18 cellular contexts compared by ENCODE assay signal in genomic region chr1:37734629-37735591, GRCh38. TPM values are rescaled to one million over a fixed set of nuclear protein-coding genes. Genes with fewer than 3 reads are reported as not detected.
DNase-seq lines count a peak whose midpoint lies in the region; ATAC-seq and TF ChIP-seq lines count a peak whose summit lies in the region.
"Had no signal": no experiment of that assay in that cellular context is flagged by ENCODE, and none has a peak within 500 bp of the region (broad histone marks: within the 10 kb centered on the region; RNA-seq: fewer than 3 reads in every experiment).

No MANE protein-coding gene starts in this region.

- H3K9me2 ChIP-seq in GM23338 (ENCODE audit: insufficient read depth): no peaks in the 10 kb centered on the region

- H4K20me1 ChIP-seq in GM23338 (replicated peaks; ENCODE audit: insufficient read depth): 0 out of 2 replicates have a peak, but pooled peaks cover 2% of the 10 kb centered on the region

- no peak overlapping the region for H3K27ac Mint-ChIP-seq in GM23338
- H3K27ac Mint-ChIP-seq: B cell had no signal

- DNase-seq in BE2C (peak; percentile 25), GM23338 (ENCODE audit: low spot score) (peak; percentile 86), mesenteric fat pad (ENCODE audit: low spot score) (peak; percentile 84), activated gamma-delta T cell (lab: John Stamatoyannopoulos, UW) (no peak), NCI-H2107 treated with DMSO at 0.1 percent for 48 hours (lab: John Stamatoyannopoulos, UW; ENCODE audit: unreplicated experiment) (no peak)
- DNase-seq: activated naive CD4-positive, alpha-beta T cell treated with Interleukin-2 at 50 U/mL for 16 hours; DMS53; hypothalamus; midbrain; NCI-H1436; NCI-H524 treated with DMSO at 0.1 percent for 48 hours; RPMI8226 had no signal

- peak overlapping the region; percentile 80 for H3K4me3 Mint-ChIP-seq in GM23338
- H3K4me3 Mint-ChIP-seq: B cell had no signal

- no peaks in the 10 kb centered on the region for H3K4me1 ChIP-seq in BE2C
- H3K4me1 ChIP-seq in GM23338 (ENCODE audit: insufficient read depth): 0 out of 2 replicates have a peak, but pooled peaks cover 4% of the 10 kb centered on the region
- H3K4me1 ChIP-seq in ectodermal cell (ENCODE audit: control insufficient read depth, insufficient read depth, low read length): no peaks in the 10 kb centered on the region

- H3K27ac ChIP-seq in GM23338 (ENCODE audit: low read depth) (no peak overlapping the region), ectodermal cell (ENCODE audit: insufficient read depth, low read depth, low read length, poor library complexity, severe bottlenecking) (no peak overlapping the region)
- H3K27ac ChIP-seq: KMS-11 had no signal

- no peaks in the 10 kb centered on the region; the same call in 2 of the 3 replicates for H3K9me3 Mint-ChIP-seq in GM23338

- peak overlapping the region; percentile 99 for H2AFZ ChIP-seq in GM23338

- no peaks in the 10 kb centered on the region for H3K36me3 Mint-ChIP-seq in GM23338 (ENCODE audit: low read depth)

- H3K27me3 ChIP-seq in BE2C: no peaks in the 10 kb centered on the region
- peaks cover 14% of the 10 kb centered on the region for H3K27me3 ChIP-seq in GM23338 (ENCODE audit: insufficient read depth)
- H3K27me3 ChIP-seq in ectodermal cell (ENCODE audit: control insufficient read depth, insufficient read depth, low read length, poor library complexity, severe bottlenecking): peaks cover 41% of the 10 kb centered on the region

- H3K36me3 ChIP-seq in BE2C (no peaks in the 10 kb centered on the region), GM23338 (ENCODE audit: insufficient read depth) (no peaks in the 10 kb centered on the region), ectodermal cell (ENCODE audit: control insufficient read depth, insufficient read depth, low read length) (no peaks in the 10 kb centered on the region)

- no peaks in the 10 kb centered on the region for H3K9me3 ChIP-seq in BE2C
- no peaks in the 10 kb centered on the region for H3K9me3 ChIP-seq in ectodermal cell (ENCODE audit: control insufficient read depth, low read length)

- H3K4me2 ChIP-seq in GM23338: peak overlapping the region; percentile 87
- H3K4me2 ChIP-seq: KMS-11 had no signal

- 12 to 13% methylated on average over 32 of the region's 32 CpGs for WGBS in ectodermal cell, 2 experiments

- no peaks in the 10 kb centered on the region for H3K79me2 ChIP-seq in GM23338 (replicated peaks; ENCODE audit: insufficient read depth)

- ATAC-seq in GM23338 (peak; percentile 98), HG02763 (IDR thresholded peaks at IDR 0.05; ENCODE audit: unreplicated experiment) (no peak), GM19324 (IDR thresholded peaks at IDR 0.05; ENCODE audit: low FRiP score, unreplicated experiment) (no peak)

- peaks cover 3% of the 10 kb centered on the region; the same call in 2 of the 3 replicates for H3K4me1 Mint-ChIP-seq in GM23338
- H3K4me1 Mint-ChIP-seq: B cell had no signal

- H3F3A ChIP-seq in GM23338 (replicated peaks; ENCODE audit: low read depth): no peaks in the 10 kb centered on the region

- no peak for TF ChIP-seq CTCF in BE2C (IDR thresholded peaks at IDR 0.05; ENCODE audit: low read depth, low read length)
- TF ChIP-seq CTCF in GM23338 (conservative IDR thresholded peaks at IDR 0.05; ENCODE audit: low read depth in 2 of 2): no peak

- H3K27me3 Mint-ChIP-seq in GM23338 (ENCODE audit: insufficient read depth, low read depth, poor library complexity): peaks cover 10% of the 10 kb centered on the region

- no peak overlapping the region for H3K4me3 ChIP-seq in BE2C (ENCODE audit: low read depth, low read length)
- peak overlapping the region; percentile 94 for H3K4me3 ChIP-seq in GM23338
- peak overlapping the region; percentile 37 for H3K4me3 ChIP-seq in ectodermal cell (ENCODE audit: insufficient read depth, low read depth, low read length)

TF ChIP-seq in GM23338, 12 proteins besides CTCF, POLR2A, EP300 and RAD21 (continues in another document):
- no peak for TF ChIP-seq STAT1 (IDR thresholded peaks at IDR 0.05; ENCODE audit: unreplicated experiment)
- TF ChIP-seq REST (IDR thresholded peaks at IDR 0.05; ENCODE audit: unreplicated experiment): no peak

RNA-seq across cellular contexts. Expression of gene EPHA10, which starts 30.0 kb away (rescaled TPM):
- polyA plus RNA-seq in BE2C (2012; ENCODE audit: insufficient read depth, insufficient read length, low read depth): not detected
- 1.5 and 2.4 TPM in 2 replicates for total RNA-seq in GM23338 (2014; rRNA removed; shearing (Covaris generic))
- 0.21 and 0.76 TPM in 2 replicates for polyA plus RNA-seq in GM23338 (2016; fragmentation: Nextera tagmentation; extraction: Ambion mirVana)
- not detected for polyA plus RNA-seq in ectodermal cell (2013, experiment 1 of 4)
- 0.36 TPM for polyA plus RNA-seq in ectodermal cell (2013, experiment 2 of 4)
- 0.27 TPM for polyA plus RNA-seq in ectodermal cell (2013, experiment 3 of 4)
- 1.4 TPM for polyA plus RNA-seq in ectodermal cell (2013, experiment 4 of 4)
- total RNA-seq in mesenteric fat pad: not detected
- total RNA-seq: T-helper 1 cell treated with Interleukin-12 subunit alpha and Interleukin-12 subunit beta and Interleukin-4 antibody, amounts not matched to agents 30 ng/mL and 1 ng/mL, for 36 hours had no signal

RNA-seq across cellular contexts. Expression of gene CDCA8, which starts 42.6 kb away (rescaled TPM):
- polyA plus RNA-seq in BE2C (2012; ENCODE audit: insufficient read depth, insufficient read length, low read depth): 7.6 TPM
- 31.6 and 35.3 TPM in 2 replicates for total RNA-seq in GM23338 (2014; rRNA removed; shearing (Covaris generic))
- 37.9 and 38.9 TPM in 2 replicates for polyA plus RNA-seq in GM23338 (2016; fragmentation: Nextera tagmentation; extraction: Ambion mirVana)
- 56.4 TPM for polyA plus RNA-seq in ectodermal cell (2013, experiment 1 of 4)
- 50.2 TPM for polyA plus RNA-seq in ectodermal cell (2013, experiment 2 of 4)
- polyA plus RNA-seq in ectodermal cell (2013, experiment 3 of 4): 48.5 TPM
- 47.5 TPM for polyA plus RNA-seq in ectodermal cell (2013, experiment 4 of 4)
- total RNA-seq in mesenteric fat pad: 0.35 TPM

RNA-seq across cellular contexts. Expression of gene MANEAL, which starts 58.7 kb away (rescaled TPM):
- polyA plus RNA-seq in BE2C (2012; ENCODE audit: insufficient read depth, insufficient read length, low read depth): 56.3 TPM
- 8.1 and 8.6 TPM in 2 replicates for total RNA-seq in GM23338 (2014; rRNA removed; shearing (Covaris generic))
- polyA plus RNA-seq in GM23338 (2016; fragmentation: Nextera tagmentation; extraction: Ambion mirVana): 2.2 and 2.3 TPM in 2 replicates
- polyA plus RNA-seq in ectodermal cell (2013, experiment 1 of 4): 1.1 TPM
- 0.85 TPM for polyA plus RNA-seq in ectodermal cell (2013, experiment 2 of 4)
- polyA plus RNA-seq in ectodermal cell (2013, experiment 3 of 4): 0.91 TPM
- 1.1 TPM for polyA plus RNA-seq in ectodermal cell (2013, experiment 4 of 4)
- total RNA-seq in mesenteric fat pad: 1.5 TPM

Comparison
In these comparisons a context has a peak if more than half of its experiments do, and no peak if none do; other contexts are left out.
1. DNase-seq: peak in BE2C (single experiment), GM23338 (single experiment) and mesenteric fat pad (single experiment); none in activated gamma-delta T cell (single experiment) and NCI-H2107 treated with DMSO at 0.1 percent for 48 hours (single experiment).
2. RNA of gene CDCA8, which starts 42.6 kb away (total RNA-seq): 31.6 to 35.3 TPM in GM23338; 0.35 TPM in mesenteric fat pad (single experiment); every median in the first group is over 10 times any median in the second.